In genomic region chr16:88528902-88529318, GRCh38 we compare ENCODE assay signal across 18 cellular contexts.
"Had no signal": no experiment of that assay in that cellular context is flagged by ENCODE, and none has a peak within 500 bp of the region (broad histone marks: within the 10 kb centered on the region; RNA-seq: fewer than 3 reads in every experiment).

No MANE protein-coding gene starts in this region.

- H3K4me1 ChIP-seq: foreskin keratinocyte had no signal

- H3K27ac Mint-ChIP-seq: activated naive CD4-positive, alpha-beta T cell treated with anti-CD3 and anti-CD28 coated beads, Interleukin-2, amount 50 U/mL, for 24 hours; naive B cell had no signal

- H3K4me3 Mint-ChIP-seq: activated naive CD4-positive, alpha-beta T cell treated with anti-CD3 and anti-CD28 coated beads, Interleukin-2, amount 50 U/mL, for 24 hours; central memory CD8-positive, alpha-beta T cell; naive B cell had no signal

- H3K27ac ChIP-seq: brain microvascular endothelial cell, foreskin keratinocyte, right lobe of liver, thoracic aorta had no signal

- ATAC-seq: foreskin keratinocyte, right lobe of liver had no signal

- H3K27me3 Mint-ChIP-seq: activated naive CD4-positive, alpha-beta T cell treated with anti-CD3 and anti-CD28 coated beads, Interleukin-2, amount 50 U/mL, for 24 hours; central memory CD8-positive, alpha-beta T cell; naive B cell had no signal

- H3K36me3 Mint-ChIP-seq: naive B cell had no signal

- H3K9ac ChIP-seq: SK-N-SH had no signal

- H3K4me3 ChIP-seq: right lobe of liver, smooth muscle cell, thoracic aorta had no signal

- H3K27me3 ChIP-seq: brain microvascular endothelial cell, foreskin keratinocyte, right lobe of liver had no signal

- H3K4me2 ChIP-seq: SK-N-SH, smooth muscle cell had no signal

- DNase-seq: activated CD4-positive, alpha-beta T cell treated with anti-CD3 and anti-CD28 coated beads, Interleukin-2, amount 50 U/mL, for 48 hours; activated CD4-positive, CD25-positive, alpha-beta regulatory T cell treated with anti-CD3 and anti-CD28 coated beads, Interleukin-2, amount 50 U/mL, for 72 hours; activated effector memory CD4-positive, alpha-beta T cell treated with Interleukin-2 at 50 U/mL for 16 hours; activated T-cell treated with anti-CD3 and anti-CD28 coated beads, Interleukin-2, amount 50 U/mL, for 1 hour; brain microvascular endothelial cell; cortex of kidney; effector CD4-positive, alpha-beta T cell; foreskin keratinocyte; naive B cell; nucleus accumbens; SK-N-SH; T-helper 1 cell; T1000 had no signal

- H3K9me3 Mint-ChIP-seq: activated naive CD4-positive, alpha-beta T cell treated with anti-CD3 and anti-CD28 coated beads, Interleukin-2, amount 50 U/mL, for 24 hours; central memory CD8-positive, alpha-beta T cell; naive B cell had no signal
